31 cellular contexts compared by ENCODE assay signal in the genomic region with DNA sequence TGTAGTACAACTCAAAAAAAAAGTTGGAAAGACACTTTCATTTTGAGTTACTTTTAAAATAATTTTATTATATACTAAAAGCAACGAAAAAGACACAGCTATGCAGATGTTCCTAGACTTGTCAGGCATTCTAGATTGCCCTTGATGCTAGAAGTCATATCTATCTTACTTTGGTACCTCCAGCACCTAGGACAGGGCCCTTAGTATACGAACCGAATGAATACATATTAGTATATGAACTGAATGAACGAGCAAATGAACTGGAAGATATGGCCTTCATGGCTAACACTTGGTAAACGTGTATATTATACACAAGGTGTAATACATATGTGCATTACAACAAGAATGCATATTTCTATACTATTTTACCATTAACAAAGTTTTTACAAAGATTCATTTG. TPM values are rescaled to one million over a fixed set of nuclear protein-coding genes. Genes with fewer than 3 reads are reported as not detected.
"Had no signal": no experiment of that assay in that cellular context is flagged by ENCODE, and none has a peak within 500 bp of the region (broad histone marks: within the 10 kb centered on the region; RNA-seq: fewer than 3 reads in every experiment).

No MANE protein-coding gene starts in this region.

- H3K36me3 ChIP-seq: colonic mucosa, esophagus squamous epithelium, gastrocnemius medialis, heart right ventricle, left ventricle myocardium inferior, lower lobe of right lung had no signal

- H3K4me1 ChIP-seq: colonic mucosa, esophagus squamous epithelium, lower lobe of right lung had no signal

- H3K9me3 ChIP-seq: colonic mucosa, esophagus squamous epithelium, gastrocnemius medialis, heart right ventricle, left ventricle myocardium inferior, lower lobe of right lung, mucosa of descending colon had no signal

- H3K27me3 ChIP-seq: colonic mucosa, esophagus squamous epithelium, gastrocnemius medialis, heart right ventricle had no signal

- H3K27ac ChIP-seq: colonic mucosa, epithelial cell of prostate, esophagus squamous epithelium, gastrocnemius medialis, heart right ventricle, left ventricle myocardium inferior, lower lobe of right lung had no signal

- ATAC-seq: effector memory CD8-positive, alpha-beta T cell; esophagus mucosa; gastrocnemius medialis; heart right ventricle; left cardiac atrium; lower lobe of right lung; mucosa of descending colon had no signal

- H3K4me3 ChIP-seq: colonic mucosa, esophagus squamous epithelium, gastrocnemius medialis, heart right ventricle, left ventricle myocardium inferior, lower lobe of right lung, mucosa of descending colon had no signal

- DNase-seq: colonic mucosa; cortex of kidney; effector CD8-positive, alpha-beta T cell; effector memory CD8-positive, alpha-beta T cell; endodermal cell; erythroblast; esophagus squamous epithelium; foreskin fibroblast; foreskin melanocyte; gastrocnemius medialis; glutamatergic neuron; head of caudate nucleus; heart right ventricle; hippocampal formation; left cardiac atrium; left ventricle myocardium inferior; lower lobe of right lung; mesenchymal stem cell; mucosa of descending colon; naive B cell had no signal

RNA-seq across cellular contexts. Expression of a gene that starts 24.1 kb away (rescaled TPM):
- total RNA-seq: dermis microvascular lymphatic vessel endothelial cell, gastrocnemius medialis, glomerular endothelial cell, heart right ventricle, kidney epithelial cell, left cardiac atrium, left ventricle myocardium inferior, liver, lung microvascular endothelial cell, mesenteric fat pad, mesothelial cell of epicardium, myocyte had no signal
- polyA plus RNA-seq: keratinocyte had no signal
